ENCODE assay signal across 33 cellular contexts in the genomic region with DNA sequence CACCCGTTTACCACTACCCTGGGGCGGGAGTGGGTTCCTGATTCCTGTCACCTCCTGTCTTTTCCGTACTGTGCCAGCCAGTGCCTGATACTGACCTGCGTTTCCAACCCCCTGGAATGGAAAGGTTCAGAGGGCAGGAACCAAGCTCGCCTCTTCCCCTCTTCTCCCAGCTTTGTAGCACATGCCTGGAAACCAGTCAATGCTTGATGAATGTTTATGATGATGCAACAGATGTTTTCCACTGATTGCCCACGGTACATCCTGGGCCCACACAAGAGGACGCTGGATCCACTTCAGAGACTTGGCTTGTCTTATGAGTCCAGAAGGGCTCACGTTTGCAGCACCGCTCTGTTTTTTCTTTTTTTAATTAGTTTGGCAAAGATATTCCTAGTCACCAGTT.
DNase-seq lines count a peak whose midpoint lies in the region; ATAC-seq, FAIRE-seq and TF ChIP-seq lines count a peak whose summit lies in the region.
"Had no signal": no experiment of that assay in that cellular context is flagged by ENCODE, and none has a peak within 500 bp of the region (broad histone marks: within the 10 kb centered on the region; RNA-seq: fewer than 3 reads in every experiment).

No MANE protein-coding gene starts in this region.

- ATAC-seq in activated T-cell treated with anti-CD3 and anti-CD28 coated beads, Interleukin-2, amount 50 U/mL, for 72 hours (replicated peaks in 1 of 2): no peak
- ATAC-seq in activated T-cell treated with anti-CD3 and anti-CD28 coated beads, Interleukin-2, amount 50 U/mL, for 4 hours: no peak
- no peak for ATAC-seq in GM12878
- ATAC-seq in sciatic nerve: peak; percentile 57
- ATAC-seq in omental fat pad (ENCODE audit: low FRiP score): no peak
- ATAC-seq: activated naive CD8-positive, alpha-beta T cell treated with anti-CD3 and anti-CD28 coated beads, Interleukin-2, amount 50 U/mL, for 24 hours; foreskin keratinocyte; left ventricle myocardium superior; psoas muscle; stimulated activated naive B cell treated with anti-CD40 and anti-IgM and Interleukin-4, amounts not matched to agents 10 μg/mL and 1 μg/mL and 100 μg/mL, for 72 hours had no signal

- no peak for TF ChIP-seq POLR2A in GM12878 (IDR thresholded peaks at IDR 0.05; ENCODE audit: low read depth, low read length)

- DNase-seq in activated T-cell treated with anti-CD3 and anti-CD28 coated beads, Interleukin-2, amount 50 U/mL, for 72 hours: no peak
- no peak for DNase-seq in activated T-cell treated with anti-CD3 and anti-CD28 coated beads, Interleukin-2, amount 50 U/mL, for 4 hours
- DNase-seq in NCI-H1694 treated with DMSO at 0.1 percent for 48 hours (lab: John Stamatoyannopoulos, UW) (peak; percentile 54), GM12878 (ENCODE audit: low read depth, low spot score) (no peak), sciatic nerve (ENCODE audit: low spot score) (no peak), omental fat pad (ENCODE audit: low spot score) (no peak), NCI-H1048 (lab: John Stamatoyannopoulos, UW) (no peak)
- no peak for DNase-seq in stimulated activated CD4-positive, alpha-beta T cell treated with anti-CD3 and anti-CD28 coated beads, Interleukin-4, amount 100 ng/mL, for 24 hours
- DNase-seq: activated B cell treated with CpG ODN at 0.5 μM for 24 hours; activated CD4-positive, alpha-beta T cell treated with anti-CD3 and anti-CD28 coated beads, Interleukin-2, amount 50 U/mL, for 4 hours; activated gamma-delta T cell treated with Interleukin-2 at 50 U/mL for 16 hours; activated naive CD8-positive, alpha-beta T cell treated with anti-CD3 and anti-CD28 coated beads, Interleukin-2, amount 50 U/mL, for 24 hours; caudate nucleus; DMS79; effector CD8-positive, alpha-beta T cell; foreskin keratinocyte; GDM1; H9; head of caudate nucleus; Kasumi-1; kidney; left ventricle myocardium superior; NCI-H1436 treated with DMSO at 0.1 percent for 48 hours; nucleus accumbens; psoas muscle; SJCRH30; stimulated activated CD4-positive, alpha-beta T cell treated with anti-CD3 and anti-CD28 coated beads, Interleukin-15, amount 100 ng/mL, for 24 hours; stimulated activated naive B cell treated with anti-CD40 and anti-IgM and Interleukin-4, amounts not matched to agents 10 μg/mL and 1 μg/mL and 100 μg/mL, for 72 hours; substantia nigra; SW 1271 had no signal

- no peak overlapping the region for H2AFZ ChIP-seq in GM12878 (ENCODE audit: control insufficient read depth, low read depth, low read length)

- H4K20me1 ChIP-seq in GM12878 (ENCODE audit: control insufficient read depth, insufficient read depth): no peaks in the 10 kb centered on the region

- no peaks in the 10 kb centered on the region for H3K27me3 ChIP-seq in GM12878 (replicated peaks in 1 of 2; ENCODE audit: control insufficient read depth in 2 of 2, insufficient read depth in 2 of 2, low read length in 1 of 2)
- H3K27me3 ChIP-seq: foreskin keratinocyte, SJCRH30 had no signal

- no peaks in the 10 kb centered on the region for H3K9me3 ChIP-seq in GM12878 (replicated peaks; ENCODE audit: control insufficient read depth, insufficient read depth, low read length)
- H3K9me3 ChIP-seq: psoas muscle, SJCRH30 had no signal

- H3K4me2 ChIP-seq in GM12878 (ENCODE audit: control insufficient read depth, insufficient read depth): peak overlapping the region; percentile 15; the same call in 1 of the 2 replicates

- POLR2A ChIA-PET in GM12878 (lab: Charles Lee): no interaction called here

- no peaks in the 10 kb centered on the region for H3K27me3 Mint-ChIP-seq in activated T-cell treated with anti-CD3 and anti-CD28 coated beads, Interleukin-2, amount 50 U/mL, for 72 hours (ENCODE audit: low read depth)
- H3K27me3 Mint-ChIP-seq in activated T-cell treated with anti-CD3 and anti-CD28 coated beads, Interleukin-2, amount 50 U/mL, for 4 hours (ENCODE audit: low read depth): no peaks in the 10 kb centered on the region
- H3K27me3 Mint-ChIP-seq: activated B cell treated with CpG ODN at 0.5 μM for 24 hours; activated naive CD8-positive, alpha-beta T cell treated with anti-CD3 and anti-CD28 coated beads, Interleukin-2, amount 50 U/mL, for 24 hours; stimulated activated naive B cell treated with anti-CD40 and anti-IgM and Interleukin-4, amounts not matched to agents 10 μg/mL and 1 μg/mL and 100 μg/mL, for 72 hours; type B pancreatic cell had no signal

- H3K9me3 Mint-ChIP-seq in activated T-cell treated with anti-CD3 and anti-CD28 coated beads, Interleukin-2, amount 50 U/mL, for 72 hours: no peaks in the 10 kb centered on the region
- H3K9me3 Mint-ChIP-seq in activated T-cell treated with anti-CD3 and anti-CD28 coated beads, Interleukin-2, amount 50 U/mL, for 4 hours: no peaks in the 10 kb centered on the region
- H3K9me3 Mint-ChIP-seq: activated B cell treated with CpG ODN at 0.5 μM for 24 hours; activated naive CD8-positive, alpha-beta T cell treated with anti-CD3 and anti-CD28 coated beads, Interleukin-2, amount 50 U/mL, for 24 hours; H9; stimulated activated naive B cell treated with anti-CD40 and anti-IgM and Interleukin-4, amounts not matched to agents 10 μg/mL and 1 μg/mL and 100 μg/mL, for 72 hours; type B pancreatic cell had no signal

- no peak for TF ChIP-seq RAD21 in GM12878 (IDR thresholded peaks at IDR 0.05; ENCODE audit: insufficient read depth, low read depth, low read length)

- H3K4me3 ChIP-seq in GM12878: no peak overlapping the region
- H3K4me3 ChIP-seq: coronary artery, psoas muscle, SJCRH30 had no signal

- peaks cover 93% of the 10 kb centered on the region for H3K4me1 Mint-ChIP-seq in activated T-cell treated with anti-CD3 and anti-CD28 coated beads, Interleukin-2, amount 50 U/mL, for 72 hours (ENCODE audit: low read depth)
- H3K4me1 Mint-ChIP-seq in activated T-cell treated with anti-CD3 and anti-CD28 coated beads, Interleukin-2, amount 50 U/mL, for 4 hours (ENCODE audit: low read depth): peaks cover 39% of the 10 kb centered on the region

- WGBS in GM12878 (ENCODE audit: insufficient coverage, insufficient replicate concordance, low lambda C conversion rate, missing lambda C conversion rate): 88% methylated on average over 9 of the region's 9 CpGs

- no peak overlapping the region for H3K9ac ChIP-seq in GM12878 (ENCODE audit: control insufficient read depth, insufficient read depth, low read length)

- SMC1A ChIA-PET in GM12878 (lab: Charles Lee; ENCODE audit: uncharacterized antibody, unreplicated experiment): interaction anchor here (0.8 to 8.3 kb wide), 7 partner anchors 12 to 555 kb away, joined by 3 to 47 read pairs (median 3); no protein-coding TSS in a partner anchor

- TF ChIP-seq CTCF in GM12878 (IDR thresholded peaks at IDR 0.05 in 2 of 3, conservative IDR thresholded peaks at IDR 0.05 in 1 of 3; ENCODE audit: control insufficient read depth in 2 of 3, extremely low read depth in 1 of 3, insufficient read depth in 1 of 3, low read depth in 3 of 3, low read length in 3 of 3) (no peak), omental fat pad (IDR thresholded peaks at IDR 0.05) (no peak)

- H3K79me2 ChIP-seq in GM12878 (ENCODE audit: control insufficient read depth, insufficient read depth, low read length): peaks cover 47% of the 10 kb centered on the region

- RAD21 ChIA-PET in GM12878 (lab: Charles Lee; ENCODE audit: unreplicated experiment): interaction anchor here (0.7 to 0.9 kb wide), 2 partner anchors 71 to 80 kb away, joined by 3 read pairs; no protein-coding TSS in a partner anchor

- intact Hi-C loops in GM12878 (cut with micrococcal nuclease; ENCODE audit: unreplicated experiment): no loop called here
- intact Hi-C loops in sciatic nerve (cut with DNase I): no loop called here

- FAIRE-seq in GM12878 (lab: Jason Lieb, UNC): no peak
- FAIRE-seq: kidney had no signal

- H3K36me3 ChIP-seq in GM12878 (ENCODE audit: control insufficient read depth in 2 of 2, insufficient read depth in 2 of 2, low read length in 1 of 2): peaks cover 0 to 2% of the 10 kb centered on the region in 2 experiments; a peak in 2 of 4 replicates
- H3K36me3 ChIP-seq: SJCRH30 had no signal

- CTCF ChIA-PET in GM12878 (lab: Yijun Ruan, JAX): no interaction called here

- H3K4me3 Mint-ChIP-seq in activated T-cell treated with anti-CD3 and anti-CD28 coated beads, Interleukin-2, amount 50 U/mL, for 72 hours: peak overlapping the region; percentile 24 to 32
- H3K4me3 Mint-ChIP-seq in activated T-cell treated with anti-CD3 and anti-CD28 coated beads, Interleukin-2, amount 50 U/mL, for 4 hours: no peak overlapping the region
- H3K4me3 Mint-ChIP-seq: activated B cell treated with CpG ODN at 0.5 μM for 24 hours; activated naive CD8-positive, alpha-beta T cell treated with anti-CD3 and anti-CD28 coated beads, Interleukin-2, amount 50 U/mL, for 24 hours; H9; stimulated activated naive B cell treated with anti-CD40 and anti-IgM and Interleukin-4, amounts not matched to agents 10 μg/mL and 1 μg/mL and 100 μg/mL, for 72 hours; type B pancreatic cell had no signal

- in situ Hi-C loops in GM12878 (cut with MboI): loop anchor here (5.0 kb wide), 1 partner anchor 261 kb away; the partner anchor contains the start of gene CPPED1

- H3K36me3 Mint-ChIP-seq in activated T-cell treated with anti-CD3 and anti-CD28 coated beads, Interleukin-2, amount 50 U/mL, for 72 hours (ENCODE audit: insufficient read depth in 2 of 2): peaks cover 0 to 5% of the 10 kb centered on the region in 2 donors
- peaks cover 1% of the 10 kb centered on the region for H3K36me3 Mint-ChIP-seq in activated T-cell treated with anti-CD3 and anti-CD28 coated beads, Interleukin-2, amount 50 U/mL, for 4 hours (ENCODE audit: insufficient read depth)
- H3K36me3 Mint-ChIP-seq: type B pancreatic cell had no signal

- H3K4me1 ChIP-seq in GM12878 (ENCODE audit: control insufficient read depth, insufficient read depth, low read length): peaks cover 88% of the 10 kb centered on the region
- H3K4me1 ChIP-seq: psoas muscle had no signal

- peak overlapping the region; percentile 64 for H3K27ac Mint-ChIP-seq in activated T-cell treated with anti-CD3 and anti-CD28 coated beads, Interleukin-2, amount 50 U/mL, for 72 hours
- H3K27ac Mint-ChIP-seq: activated B cell treated with CpG ODN at 0.5 μM for 24 hours; activated naive CD8-positive, alpha-beta T cell treated with anti-CD3 and anti-CD28 coated beads, Interleukin-2, amount 50 U/mL, for 24 hours; H9; type B pancreatic cell had no signal

- TF ChIP-seq EP300 in GM12878 (IDR thresholded peaks at IDR 0.05; ENCODE audit: borderline replicate concordance in 1 of 2, control insufficient read depth in 1 of 2, low read depth in 2 of 2, low read length in 2 of 2): no peak

- no peak overlapping the region for H3K27ac ChIP-seq in GM12878 (ENCODE audit: control insufficient read depth, insufficient read depth)
- H3K27ac ChIP-seq: coronary artery, epithelial cell of prostate, foreskin keratinocyte, psoas muscle, SJCRH30 had no signal

- BruUV-seq in GM12878 (replicated peaks; lab: Mats Ljungman, UMichigan): no TSS peak
